In genomic region chr15:85579011-85579701, GRCh38 we compare ENCODE assay signal across 1 cellular context.
TF ChIP-seq lines count a peak whose summit lies in the region.

No MANE protein-coding gene starts in this region.

TF ChIP-seq in GM23338, 12 proteins besides CTCF, POLR2A, EP300 and RAD21 (continued from another document):
- TF ChIP-seq REST (IDR thresholded peaks at IDR 0.05; ENCODE audit: unreplicated experiment) = no peak
- TF ChIP-seq CREB1 (CRISPR knock-in tag; IDR thresholded peaks at IDR 0.05; ENCODE audit: low read depth) = no peak
- no peak for TF ChIP-seq POLR2AphosphoS5 (IDR thresholded peaks at IDR 0.05; ENCODE audit: low read depth)
- no peak for TF ChIP-seq ZNF114 (CRISPR knock-in tag; IDR thresholded peaks at IDR 0.05)
- no peak for TF ChIP-seq JUNB (IDR thresholded peaks at IDR 0.05; ENCODE audit: unreplicated experiment)
- TF ChIP-seq EZH2 (IDR thresholded peaks at IDR 0.05; ENCODE audit: low read depth, unreplicated experiment) = no peak
- no peak for TF ChIP-seq NANOG (IDR thresholded peaks at IDR 0.05; ENCODE audit: borderline replicate concordance)
- no peak for TF ChIP-seq ZNF331 (CRISPR knock-in tag; IDR thresholded peaks at IDR 0.05; ENCODE audit: low read depth)
